ENCODE assay signal across 11 cellular contexts in the genomic region with DNA sequence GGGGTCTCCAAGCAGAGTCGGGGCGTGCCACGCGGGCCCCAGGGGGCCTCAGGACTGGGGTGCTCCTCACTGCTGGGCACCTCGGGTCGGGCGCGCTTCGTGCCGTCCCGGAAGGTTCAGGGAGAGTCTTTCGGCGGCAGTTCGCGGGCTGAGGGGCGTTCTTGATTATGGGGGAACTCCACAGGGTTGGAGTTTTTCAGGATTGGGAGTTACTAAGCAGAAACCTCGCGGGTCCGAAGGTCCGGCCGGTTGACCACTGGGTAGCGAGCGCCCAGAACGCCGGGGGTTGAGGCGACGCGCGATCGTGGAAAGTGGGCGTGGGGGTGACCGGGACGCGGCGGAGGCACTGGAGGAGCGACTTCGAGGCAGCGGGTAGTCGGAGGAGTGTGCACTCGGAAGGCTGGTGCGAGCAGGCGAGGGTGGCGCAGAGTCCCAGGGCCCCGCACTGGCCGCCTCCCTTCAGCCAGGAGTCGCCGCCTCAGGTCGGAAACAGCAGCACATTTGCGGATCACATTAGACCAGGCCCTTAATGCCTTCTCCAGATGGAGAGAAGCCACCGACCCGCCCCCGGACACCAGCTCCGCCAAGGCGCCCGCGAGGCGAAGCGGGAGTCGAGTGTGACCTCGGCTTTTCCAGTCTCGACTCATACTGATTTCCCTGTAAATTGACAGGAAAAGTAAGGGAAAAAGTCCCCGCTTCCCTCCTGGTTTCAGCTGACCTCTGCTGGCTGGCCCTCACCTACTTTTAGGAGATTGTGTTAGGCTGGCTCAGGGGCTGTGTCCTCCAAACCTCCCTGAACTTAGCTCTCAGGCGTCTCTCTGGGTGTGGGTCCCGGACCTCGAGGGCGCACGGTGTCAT. TPM values are rescaled to one million over a fixed set of nuclear protein-coding genes. Genes with fewer than 3 reads are reported as not detected.
DNase-seq lines count a peak whose midpoint lies in the region; ATAC-seq and TF ChIP-seq lines count a peak whose summit lies in the region.
"Had no signal": no experiment of that assay in that cellular context is flagged by ENCODE, and none has a peak within 500 bp of the region (broad histone marks: within the 10 kb centered on the region; RNA-seq: fewer than 3 reads in every experiment).

No MANE protein-coding gene starts in this region.

- POLR2A ChIA-PET in WTC11 (lab: Charles Lee), result no interaction called here

- H3K27ac Mint-ChIP-seq in WTC11 (no peak overlapping the region), glutamatergic neuron (ENCODE audit: unreplicated experiment) (no peak overlapping the region)
- H3K27ac Mint-ChIP-seq: naive B cell had no signal

- in situ Hi-C loops in transverse colon (cut with MboI; ENCODE audit: low pct_ligation_motif_present in 1 of 4, low pct_unique_long_range_greater_than_20kb in 1 of 4, low sequenced_read_pairs in 3 of 4), result no loop called here

- DNase-seq in WTC11 (ENCODE audit: low spot score) (peak; percentile 63), glutamatergic neuron (peak; percentile 31), transverse colon (no peak), HuH-7.5 (ENCODE audit: low spot score) (no peak)
- DNase-seq: activated CD4-positive, alpha-beta T cell treated with anti-CD3 and anti-CD28 coated beads, Interleukin-2, amount 50 U/mL, for 4 hours; effector CD4-positive, alpha-beta T cell; naive B cell had no signal

- 33% methylated on average over 62 of the region's 67 CpGs; no CpG with 5 or more reads in 1 of the 2 donors for WGBS in transverse colon (ENCODE audit: low coverage in 1 of 2), 2 donors

- H3K36me3 Mint-ChIP-seq in WTC11, result no peaks in the 10 kb centered on the region
- H3K36me3 Mint-ChIP-seq in glutamatergic neuron (ENCODE audit: unreplicated experiment), result no peaks in the 10 kb centered on the region
- H3K36me3 Mint-ChIP-seq: naive B cell had no signal

- H3K4me1 ChIP-seq in muscle layer of duodenum (ENCODE audit: control insufficient read depth in 1 of 2, insufficient read depth in 2 of 2, low read length in 2 of 2), result peaks cover 0 to 3% of the 10 kb centered on the region in 2 donors
- peaks cover 0 to 9% (median 0%) of the 10 kb centered on the region in 4 donors for H3K4me1 ChIP-seq in transverse colon

- H3K27me3 ChIP-seq in muscle layer of duodenum (ENCODE audit: low read depth, low read length) (no peaks in the 10 kb centered on the region), transverse colon (peaks cover 32% of the 10 kb centered on the region)

- H3K4me3 ChIP-seq in muscle layer of duodenum (ENCODE audit: low read depth in 1 of 2, low read length in 2 of 2) (peak overlapping the region; percentile 46 to 63), transverse colon (peak overlapping the region; percentile 38 to 64 (median 48))

- H3K4me3 Mint-ChIP-seq in WTC11, result peak overlapping the region; percentile 69
- H3K4me3 Mint-ChIP-seq in glutamatergic neuron (ENCODE audit: unreplicated experiment), result peak overlapping the region; percentile 33
- H3K4me3 Mint-ChIP-seq: naive B cell had no signal

- H3K9me3 ChIP-seq in muscle layer of duodenum (ENCODE audit: control insufficient read depth in 1 of 2, low read length in 2 of 2) (no peaks in the 10 kb centered on the region), transverse colon (no peaks in the 10 kb centered on the region)

- peaks cover 24% of the 10 kb centered on the region for H3K4me1 Mint-ChIP-seq in WTC11
- no peaks in the 10 kb centered on the region for H3K4me1 Mint-ChIP-seq in glutamatergic neuron (ENCODE audit: low read depth, unreplicated experiment)

- no peak for TF ChIP-seq CTCF in WTC11 (IDR thresholded peaks at IDR 0.05)
- TF ChIP-seq CTCF in glutamatergic neuron (IDR thresholded peaks at IDR 0.05; ENCODE audit: partially characterized antibody, unreplicated experiment), result no peak
- no peak for TF ChIP-seq CTCF in transverse colon (IDR thresholded peaks at IDR 0.05)

- H3K27ac ChIP-seq in muscle layer of duodenum (ENCODE audit: low read length) (peak overlapping the region; percentile 45), transverse colon (peak overlapping the region; percentile 51 to 90 (median 78))

- ATAC-seq in WTC11 (peak; percentile 60), GM21515 (IDR thresholded peaks at IDR 0.05; ENCODE audit: unreplicated experiment) (no peak), GM18867 (IDR thresholded peaks at IDR 0.05; ENCODE audit: unreplicated experiment) (no peak)
- ATAC-seq: Panc1 had no signal

- no peak for TF ChIP-seq EP300 in transverse colon (IDR thresholded peaks at IDR 0.05; ENCODE audit: low read depth)

- intact Hi-C loops in transverse colon (cut with DNase I; ENCODE audit: low total_unique reads), result loop anchor here (2.0 to 10.0 kb wide), 3 partner anchors 38 to 200 kb away; no protein-coding TSS in a partner anchor

- TF ChIP-seq POLR2A in transverse colon (IDR thresholded peaks at IDR 0.05), result no peak

- CTCF ChIA-PET in WTC11 (lab: Charles Lee), result interaction anchor here (0.6 to 1.6 kb wide), 6 partner anchors 68 to 381 kb away, joined by 3 to 9 read pairs (median 5); no protein-coding TSS in a partner anchor

- H3K27me3 Mint-ChIP-seq in WTC11 (ENCODE audit: low read depth), result peaks cover 62% of the 10 kb centered on the region
- H3K27me3 Mint-ChIP-seq in glutamatergic neuron (ENCODE audit: unreplicated experiment), result peaks cover 16% of the 10 kb centered on the region

- H3K9me3 Mint-ChIP-seq in WTC11, result no peaks in the 10 kb centered on the region
- H3K9me3 Mint-ChIP-seq in glutamatergic neuron (ENCODE audit: unreplicated experiment), result no peaks in the 10 kb centered on the region

- no peaks in the 10 kb centered on the region for H3K36me3 ChIP-seq in muscle layer of duodenum (ENCODE audit: control insufficient read depth in 1 of 2, insufficient read depth in 2 of 2, low read length in 2 of 2)
- no peaks in the 10 kb centered on the region for H3K36me3 ChIP-seq in transverse colon

TF ChIP-seq in WTC11, 78 proteins besides CTCF, POLR2A, EP300 and RAD21:
- TF ChIP-seq FOXK1 (CRISPR knock-in tag; IDR thresholded peaks at IDR 0.05), result no peak
- TF ChIP-seq, protein P1, sequence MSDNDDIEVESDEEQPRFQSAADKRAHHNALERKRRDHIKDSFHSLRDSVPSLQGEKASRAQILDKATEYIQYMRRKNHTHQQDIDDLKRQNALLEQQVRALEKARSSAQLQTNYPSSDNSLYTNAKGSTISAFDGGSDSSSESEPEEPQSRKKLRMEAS (CRISPR knock-in tag; IDR thresholded peaks at IDR 0.05), result peak; percentile 15; the same call in 1 of the 2 replicates
- TF ChIP-seq, protein P2, sequence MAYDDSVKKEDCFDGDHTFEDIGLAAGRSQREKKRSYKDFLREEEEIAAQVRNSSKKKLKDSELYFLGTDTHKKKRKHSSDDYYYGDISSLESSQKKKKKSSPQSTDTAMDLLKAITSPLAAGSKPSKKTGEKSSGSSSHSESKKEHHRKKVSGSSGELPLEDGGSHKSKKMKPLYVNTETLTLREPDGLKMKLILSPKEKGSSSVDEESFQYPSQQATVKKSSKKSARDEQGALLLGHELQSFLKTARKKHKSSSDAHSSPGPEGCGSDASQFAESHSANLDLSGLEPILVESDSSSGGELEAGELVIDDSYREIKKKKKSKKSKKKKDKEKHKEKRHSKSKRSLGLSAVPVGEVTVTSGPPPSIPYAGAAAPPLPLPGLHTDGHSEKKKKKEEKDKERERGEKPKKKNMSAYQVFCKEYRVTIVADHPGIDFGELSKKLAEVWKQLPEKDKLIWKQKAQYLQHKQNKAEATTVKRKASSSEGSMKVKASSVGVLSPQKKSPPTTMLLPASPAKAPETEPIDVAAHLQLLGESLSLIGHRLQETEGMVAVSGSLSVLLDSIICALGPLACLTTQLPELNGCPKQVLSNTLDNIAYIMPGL (CRISPR knock-in tag; IDR thresholded peaks at IDR 0.05), result peak; percentile 75; the same call in 1 of the 2 replicates
TF ChIP-seq in WTC11: peak in this region for 2.

RNA-seq across cellular contexts. Expression of a gene that starts 0.7 kb away (rescaled TPM):
- total RNA-seq in WTC11 (2021) (1.1 to 1.8 TPM (median 1.7 TPM) in 3 replicates), glutamatergic neuron (ENCODE audit: unreplicated experiment) (0.32 TPM), transverse colon (1 to 10 TPM; 4.9 to 8.8 (median 6.8) TPM)

Comparison
In these comparisons a context has a peak if more than half of its experiments do, and no peak if none do; other contexts are left out.
1. DNase-seq: peak in WTC11 (single experiment) and glutamatergic neuron (single experiment); none in transverse colon (single experiment) and HuH-7.5 (single experiment).